ENCODE assay signal across 9 cellular contexts in genomic region chr5:116038817-116039216, GRCh38. TPM values are rescaled to one million over a fixed set of nuclear protein-coding genes. Genes with fewer than 3 reads are reported as not detected.
A peak's percentile ranks its signal among the peaks of the same experiment; 100 is the strongest.
DNase-seq lines count a peak whose midpoint lies in the region; ATAC-seq and TF ChIP-seq lines count a peak whose summit lies in the region.
"Had no signal": no experiment of that assay in that cellular context is flagged by ENCODE, and none has a peak within 500 bp of the region (broad histone marks: within the 10 kb centered on the region; RNA-seq: fewer than 3 reads in every experiment).

No MANE protein-coding gene starts in this region.

- H3F3A ChIP-seq in SU-DHL-6 (ENCODE audit: insufficient read depth) = no peaks in the 10 kb centered on the region

- dilution Hi-C loops in mammary epithelial cell (cut with HindIII; ENCODE audit: low sequenced_read_pairs) = loop anchor here (5.0 kb wide), 1 partner anchor 57 kb away; no protein-coding TSS in a partner anchor

- no peak overlapping the region for H3K27ac ChIP-seq in CD8-positive, alpha-beta memory T cell (ENCODE audit: low read depth, low read length)
- H3K27ac ChIP-seq in SU-DHL-6 (ENCODE audit: low read depth, low read length) = peak overlapping the region; percentile 60
- H3K27ac ChIP-seq in mammary epithelial cell (ENCODE audit: insufficient read depth, low read depth, low read length) = no peak overlapping the region

- ATAC-seq in GM19351 (IDR thresholded peaks at IDR 0.05; ENCODE audit: unreplicated experiment) (peak; percentile 83), HG03066 (IDR thresholded peaks at IDR 0.05; ENCODE audit: low read depth, unreplicated experiment) (peak; percentile 71)

- peak overlapping the region in 4 of 7 donors; percentile 24 to 60 (median 35) for H3K4me3 Mint-ChIP-seq in CD8-positive, alpha-beta memory T cell
- no peak overlapping the region for H3K4me3 Mint-ChIP-seq in osteocyte (ENCODE audit: unreplicated experiment)

- POLR2A ChIA-PET in CD8-positive, alpha-beta memory T cell (lab: Charles Lee) = no interaction called here

- H3K4me1 ChIP-seq in CD8-positive, alpha-beta memory T cell (ENCODE audit: insufficient read depth, low read length) = no peaks in the 10 kb centered on the region
- H3K4me1 ChIP-seq in mammary epithelial cell (ENCODE audit: insufficient read depth, low read length) = no peaks in the 10 kb centered on the region

- peaks cover 4 to 23% of the 10 kb centered on the region in 2 donors for H3K27me3 Mint-ChIP-seq in CD8-positive, alpha-beta memory T cell
- H3K27me3 Mint-ChIP-seq in osteocyte (ENCODE audit: unreplicated experiment) = peaks cover 50% of the 10 kb centered on the region

- no peak overlapping the region for H3K4me3 ChIP-seq in CD8-positive, alpha-beta memory T cell (ENCODE audit: low read length)
- H3K4me3 ChIP-seq in SU-DHL-6 (ENCODE audit: insufficient read depth, low read length, poor library complexity, severe bottlenecking) (peak overlapping the region; percentile 28), mammary epithelial cell (replicated peaks in 1 of 3; ENCODE audit: insufficient read depth in 1 of 3, low read depth in 2 of 3, low read length in 3 of 3) (no peak overlapping the region)

- CTCF ChIA-PET in CD8-positive, alpha-beta memory T cell (lab: Charles Lee) = no interaction called here
- CTCF ChIA-PET in mammary epithelial cell (lab: Charles Lee; ENCODE audit: low non-redundant PET) = no interaction called here

- no peaks in the 10 kb centered on the region for H3K36me3 Mint-ChIP-seq in CD8-positive, alpha-beta memory T cell
- no peaks in the 10 kb centered on the region for H3K36me3 Mint-ChIP-seq in osteocyte (ENCODE audit: unreplicated experiment)

- no peaks in the 10 kb centered on the region for H3K9me3 Mint-ChIP-seq in CD8-positive, alpha-beta memory T cell
- H3K9me3 Mint-ChIP-seq in osteocyte (ENCODE audit: unreplicated experiment) = no peaks in the 10 kb centered on the region

- DNase-seq in CD8-positive, alpha-beta memory T cell = peak in 4 of 5 donors; percentile 5 to 62 (median 24)
- DNase-seq in NCI-H2107 (lab: John Stamatoyannopoulos, UW) = no peak
- DNase-seq in osteocyte (ENCODE audit: extremely low spot score, unreplicated experiment) = no peak
- no peak for DNase-seq in medulla oblongata (ENCODE audit: extremely low spot score)
- no peak for DNase-seq in mammary epithelial cell

- intact Hi-C loops in mammary epithelial cell (cut with micrococcal nuclease) = no loop called here

- no peaks in the 10 kb centered on the region for H3K9me2 ChIP-seq in SU-DHL-6 (replicated peaks; ENCODE audit: insufficient read depth, low read length)

- no peaks in the 10 kb centered on the region for H3K27me3 ChIP-seq in CD8-positive, alpha-beta memory T cell (ENCODE audit: insufficient read depth, low read length, poor library complexity, severe bottlenecking)
- no peaks in the 10 kb centered on the region for H3K27me3 ChIP-seq in SU-DHL-6 (ENCODE audit: low read length)
- H3K27me3 ChIP-seq in mammary epithelial cell (ENCODE audit: insufficient read depth, low read length) = peaks cover 3% of the 10 kb centered on the region

- TF ChIP-seq CTCF in SU-DHL-6 (IDR thresholded peaks at IDR 0.05; ENCODE audit: insufficient read depth, low read length, poor library complexity, severe bottlenecking) (no peak), osteocyte (IDR thresholded peaks at IDR 0.05) (no peak), mammary epithelial cell (conservative IDR thresholded peaks at IDR 0.05 in 1 of 2, IDR thresholded peaks at IDR 0.05 in 1 of 2; ENCODE audit: extremely low read depth in 1 of 2, insufficient read depth in 1 of 2, low read depth in 1 of 2, low read length in 2 of 2) (no peak)

- H3K4me2 ChIP-seq in SU-DHL-6 (ENCODE audit: low read depth, low read length, poor library complexity, severe bottlenecking) = peak overlapping the region; percentile 53
- no peak overlapping the region for H3K4me2 ChIP-seq in mammary epithelial cell (ENCODE audit: insufficient read depth, low read depth, low read length)

- H4K20me1 ChIP-seq in SU-DHL-6 (ENCODE audit: low read depth, low read length) (no peaks in the 10 kb centered on the region), mammary epithelial cell (ENCODE audit: insufficient read depth, low read length) (no peaks in the 10 kb centered on the region)

- H3K79me2 ChIP-seq in SU-DHL-6 (ENCODE audit: insufficient read depth, low read length) (no peaks in the 10 kb centered on the region), mammary epithelial cell (ENCODE audit: insufficient read depth, low read length) (no peaks in the 10 kb centered on the region)

- BruUV-seq in mammary epithelial cell (replicated peaks; lab: Mats Ljungman, UMichigan) = no TSS peak

- H3K9ac ChIP-seq in SU-DHL-6 (ENCODE audit: low read length) (peak overlapping the region; percentile 44), mammary epithelial cell (ENCODE audit: insufficient read depth, low read length) (no peak overlapping the region)

- H2AFZ ChIP-seq in SU-DHL-6 (ENCODE audit: low read depth, low read length, severe bottlenecking) = peak overlapping the region; percentile 95
- no peak overlapping the region for H2AFZ ChIP-seq in mammary epithelial cell (ENCODE audit: low read depth, low read length)

- no peaks in the 10 kb centered on the region for H3K9me3 ChIP-seq in CD8-positive, alpha-beta memory T cell (ENCODE audit: low read length)
- H3K9me3 ChIP-seq in SU-DHL-6 (ENCODE audit: insufficient read depth, low read length) (no peaks in the 10 kb centered on the region), mammary epithelial cell (replicated peaks; ENCODE audit: insufficient read depth, low read length) (no peaks in the 10 kb centered on the region)

- H3K36me3 ChIP-seq in CD8-positive, alpha-beta memory T cell (ENCODE audit: insufficient read depth, low read length) = no peaks in the 10 kb centered on the region
- H3K36me3 ChIP-seq in SU-DHL-6 (ENCODE audit: low read length) = no peaks in the 10 kb centered on the region
- H3K36me3 ChIP-seq in mammary epithelial cell (ENCODE audit: insufficient read depth, low read length) = no peaks in the 10 kb centered on the region

- H3K4me1 Mint-ChIP-seq in CD8-positive, alpha-beta memory T cell = peaks cover 24 to 31% (median 25%) of the 10 kb centered on the region in 3 donors
- H3K4me1 Mint-ChIP-seq in osteocyte (ENCODE audit: unreplicated experiment) = no peaks in the 10 kb centered on the region

- in situ Hi-C loops in mammary epithelial cell (cut with MboI; ENCODE audit: low sequenced_read_pairs in 2 of 2) = no loop called here

- H3K27ac Mint-ChIP-seq in CD8-positive, alpha-beta memory T cell = peak overlapping the region; percentile 79 to 99 (median 88)
- H3K27ac Mint-ChIP-seq in osteocyte (ENCODE audit: unreplicated experiment) = no peak overlapping the region

- WGBS in mammary epithelial cell (ENCODE audit: low coverage, missing lambda C conversion rate) = 77% methylated on average over 2 of the region's 3 CpGs

RNA-seq across cellular contexts. Expression of gene ARL14EPL, which starts 6.5 kb away (rescaled TPM):
- not detected for total RNA-seq in CD8-positive, alpha-beta memory T cell
- polyA plus RNA-seq in CD8-positive, alpha-beta memory T cell = not detected
- total RNA-seq in osteocyte = not detected in 2 replicates
- not detected for total RNA-seq in mammary epithelial cell
- not detected for polyA plus RNA-seq in mammary epithelial cell
- not detected for polyA minus RNA-seq in mammary epithelial cell
- total RNA-seq: kidney epithelial cell had no signal

RNA-seq across cellular contexts. Expression of gene COMMD10, which starts 46.0 kb away (rescaled TPM):
- 10 to 100 TPM; 13.8 to 17.4 TPM for total RNA-seq in CD8-positive, alpha-beta memory T cell
- polyA plus RNA-seq in CD8-positive, alpha-beta memory T cell = 35.9 TPM
- total RNA-seq in osteocyte = 21.2 and 26.3 TPM in 2 replicates
- 10 to 100 TPM; 17.0 to 26.7 TPM for total RNA-seq in mammary epithelial cell
- polyA plus RNA-seq in mammary epithelial cell = 7.0 TPM
- polyA minus RNA-seq in mammary epithelial cell = 7.6 TPM

Comparison
In these comparisons a context has a peak if more than half of its experiments do, and no peak if none do; other contexts are left out.
1. DNase-seq: peak in CD8-positive, alpha-beta memory T cell (4 of 5); none in NCI-H2107 (single experiment), osteocyte (single experiment), medulla oblongata (single experiment) and mammary epithelial cell (single experiment).